In genomic region chrX:17655232-17656034, GRCh38 we compare ENCODE assay signal across 9 cellular contexts.
DNase-seq lines count a peak whose midpoint lies in the region; ATAC-seq, FAIRE-seq and TF ChIP-seq lines count a peak whose summit lies in the region.
"Had no signal": no experiment of that assay in that cellular context is flagged by ENCODE, and none has a peak within 500 bp of the region (broad histone marks: within the 10 kb centered on the region; RNA-seq: fewer than 3 reads in every experiment).

No MANE protein-coding gene starts in this region.

- peaks cover 2% of the 10 kb centered on the region for H3K27me3 Mint-ChIP-seq in activated CD4-positive, alpha-beta T cell treated with anti-CD3 and anti-CD28 coated beads for 36 hours

- no peak for FAIRE-seq in bronchial epithelial cell (lab: Jason Lieb, UNC)
- FAIRE-seq: A204.1 had no signal

- POLR2A ChIA-PET in activated CD4-positive, alpha-beta T cell treated with anti-CD3 and anti-CD28 coated beads for 36 hours (lab: Charles Lee) = no interaction called here

- CTCF ChIA-PET in activated CD4-positive, alpha-beta T cell treated with anti-CD3 and anti-CD28 coated beads for 36 hours (lab: Charles Lee) = no interaction called here

- peaks cover 22% of the 10 kb centered on the region for H3K4me1 Mint-ChIP-seq in activated CD4-positive, alpha-beta T cell treated with anti-CD3 and anti-CD28 coated beads for 36 hours

- peak overlapping the region; percentile 10 for H3K4me3 ChIP-seq in bronchial epithelial cell (ENCODE audit: low read depth, low read length)

- peak; percentile 27 for ATAC-seq in activated CD4-positive, alpha-beta T cell treated with anti-CD3 and anti-CD28 coated beads for 36 hours
- ATAC-seq in HG02642 (IDR thresholded peaks at IDR 0.05; ENCODE audit: poor library complexity, unreplicated experiment) = no peak
- ATAC-seq in HG02973 (IDR thresholded peaks at IDR 0.05; ENCODE audit: unreplicated experiment) = no peak

- no peak for TF ChIP-seq CTCF in bronchial epithelial cell (IDR thresholded peaks at IDR 0.05; ENCODE audit: insufficient read depth, low read length, severe bottlenecking)

- no peaks in the 10 kb centered on the region for H3K36me3 Mint-ChIP-seq in activated CD4-positive, alpha-beta T cell treated with anti-CD3 and anti-CD28 coated beads for 36 hours (ENCODE audit: low read depth)

- peak; percentile 37 for DNase-seq in activated CD4-positive, alpha-beta T cell treated with anti-CD3 and anti-CD28 coated beads for 36 hours
- no peak for DNase-seq in activated CD4-positive, alpha-beta T cell treated with anti-CD3 and anti-CD28 coated beads, Interleukin-2, amount 50 U/mL, for 4 hours
- no peak for DNase-seq in bronchial epithelial cell (ENCODE audit: low read depth)
- peak; percentile 49 for DNase-seq in left kidney (ENCODE audit: low read depth, low spot score)
- DNase-seq in superior temporal gyrus (ENCODE audit: extremely low spot score) = peak; percentile 10
- no peak for DNase-seq in NCI-H524 treated with DMSO at 0.1 percent for 48 hours (lab: John Stamatoyannopoulos, UW)

- H3K4me3 Mint-ChIP-seq in activated CD4-positive, alpha-beta T cell treated with anti-CD3 and anti-CD28 coated beads for 36 hours = peak overlapping the region; percentile 80

- H3K27me3 ChIP-seq in bronchial epithelial cell (ENCODE audit: control insufficient read depth, insufficient read depth, low read length) = no peaks in the 10 kb centered on the region

- H3K36me3 ChIP-seq in bronchial epithelial cell (ENCODE audit: control insufficient read depth, insufficient read depth, low read length) = no peaks in the 10 kb centered on the region

- intact Hi-C loops in activated CD4-positive, alpha-beta T cell treated with anti-CD3 and anti-CD28 coated beads for 36 hours (cut with DNase I, micrococcal nuclease) = loop anchor here in 1 of 2 experiments (2.0 kb wide), 1 partner anchor 23 kb away; no protein-coding TSS in a partner anchor

- H3K27ac Mint-ChIP-seq in activated CD4-positive, alpha-beta T cell treated with anti-CD3 and anti-CD28 coated beads for 36 hours = peak overlapping the region; percentile 84

- no peaks in the 10 kb centered on the region for H3K9me3 Mint-ChIP-seq in activated CD4-positive, alpha-beta T cell treated with anti-CD3 and anti-CD28 coated beads for 36 hours (ENCODE audit: low read depth)

Comparison
In these comparisons a context has a peak if more than half of its experiments do, and no peak if none do; other contexts are left out.
1. DNase-seq: peak in activated CD4-positive, alpha-beta T cell treated with anti-CD3 and anti-CD28 coated beads for 36 hours (single experiment), left kidney (single experiment) and superior temporal gyrus (single experiment); none in activated CD4-positive, alpha-beta T cell treated with anti-CD3 and anti-CD28 coated beads, Interleukin-2, amount 50 U/mL, for 4 hours (0 of 2), bronchial epithelial cell (single experiment) and NCI-H524 treated with DMSO at 0.1 percent for 48 hours (single experiment).